13 cellular contexts compared by ENCODE assay signal in the genomic region with DNA sequence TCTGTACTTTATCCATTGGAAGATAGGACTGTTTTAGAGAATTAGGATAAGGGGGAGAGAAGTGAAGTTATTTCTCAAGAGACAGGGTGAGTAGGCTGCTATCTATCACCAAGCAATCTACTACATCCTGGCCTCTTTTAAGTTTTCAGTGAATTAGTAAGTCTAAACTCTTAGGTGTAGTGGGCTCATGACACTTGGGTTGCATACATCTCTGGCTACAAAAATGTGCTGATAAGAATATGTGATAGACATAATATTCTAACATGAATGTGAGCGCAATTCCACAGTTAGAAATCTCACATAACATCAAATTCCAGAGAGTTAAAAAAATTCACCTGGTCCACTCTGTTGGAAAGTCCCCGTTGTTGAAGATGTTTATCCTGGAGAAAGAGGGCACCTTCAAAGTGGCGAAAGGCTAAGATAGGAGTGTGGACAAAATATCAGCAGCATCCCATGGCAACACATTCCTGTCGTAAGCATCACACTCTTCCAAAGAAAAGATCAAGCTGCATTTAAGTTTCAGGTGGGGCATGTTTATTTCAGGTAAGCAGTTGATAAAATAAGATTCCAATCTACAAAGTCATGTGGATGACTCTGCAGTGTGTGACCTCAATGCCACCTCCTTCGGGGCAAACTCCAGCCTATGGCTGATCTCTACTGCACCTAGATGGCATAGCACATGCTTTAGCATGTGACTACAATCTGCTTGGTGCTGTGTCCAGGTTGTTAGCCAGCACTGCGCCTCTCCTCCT.
DNase-seq lines count a peak whose midpoint lies in the region; ATAC-seq and TF ChIP-seq lines count a peak whose summit lies in the region.
"Had no signal": no experiment of that assay in that cellular context is flagged by ENCODE, and none has a peak within 500 bp of the region (broad histone marks: within the 10 kb centered on the region; RNA-seq: fewer than 3 reads in every experiment).

No MANE protein-coding gene starts in this region.

- WGBS in esophagus squamous epithelium, 2 donors, result 68 to 72% methylated on average over 6 of the region's 6 CpGs

- peaks cover 78% of the 10 kb centered on the region for H3K4me1 Mint-ChIP-seq in activated CD4-positive, alpha-beta memory T cell treated with anti-CD3 and anti-CD28 coated beads for 36 hours (ENCODE audit: low read depth)
- peaks cover 46% of the 10 kb centered on the region for H3K4me1 Mint-ChIP-seq in activated CD4-positive, alpha-beta memory T cell treated with anti-CD3 and anti-CD28 coated beads, Interleukin-2, amount 10 ng/mL, durations not matched to agents 7 days and 5 days
- peaks cover 92% of the 10 kb centered on the region for H3K4me1 Mint-ChIP-seq in stimulated activated effector memory CD8-positive, alpha-beta T cell treated with anti-CD3 and anti-CD28 coated beads, Interleukin-12 subunit alpha, Interleukin-12 subunit beta, amount 100 ng/mL, for 72 hours

- H3K4me3 Mint-ChIP-seq in activated CD4-positive, alpha-beta memory T cell treated with anti-CD3 and anti-CD28 coated beads for 36 hours, result no peak overlapping the region
- H3K4me3 Mint-ChIP-seq in activated CD4-positive, alpha-beta memory T cell treated with anti-CD3 and anti-CD28 coated beads, Interleukin-2, amount 10 ng/mL, durations not matched to agents 7 days and 5 days, result no peak overlapping the region
- no peak overlapping the region for H3K4me3 Mint-ChIP-seq in stimulated activated effector memory CD8-positive, alpha-beta T cell treated with anti-CD3 and anti-CD28 coated beads, Interleukin-12 subunit alpha, Interleukin-12 subunit beta, amount 100 ng/mL, for 72 hours

- no peaks in the 10 kb centered on the region for H3K36me3 ChIP-seq in esophagus squamous epithelium
- H3K36me3 ChIP-seq: SJSA1 had no signal

- POLR2A ChIA-PET in activated CD4-positive, alpha-beta memory T cell treated with anti-CD3 and anti-CD28 coated beads for 36 hours (lab: Charles Lee), result interaction anchor here (1.5 kb wide), 1 partner anchor 23 kb away, joined by 4 read pairs; no protein-coding TSS in a partner anchor
- POLR2A ChIA-PET in activated CD4-positive, alpha-beta memory T cell treated with anti-CD3 and anti-CD28 coated beads, Interleukin-2, amount 10 ng/mL, durations not matched to agents 7 days and 5 days (lab: Charles Lee), result no interaction called here
- POLR2A ChIA-PET in RWPE1 (lab: Yijun Ruan, JAX; ENCODE audit: low non-redundant PET), result no interaction called here

- H3K27me3 ChIP-seq in esophagus squamous epithelium, result no peaks in the 10 kb centered on the region
- H3K27me3 ChIP-seq: SJSA1 had no signal

- peak overlapping the region; percentile 61 for H3K27ac Mint-ChIP-seq in activated CD4-positive, alpha-beta memory T cell treated with anti-CD3 and anti-CD28 coated beads for 36 hours
- H3K27ac Mint-ChIP-seq in activated CD4-positive, alpha-beta memory T cell treated with anti-CD3 and anti-CD28 coated beads, Interleukin-2, amount 10 ng/mL, durations not matched to agents 7 days and 5 days, result no peak overlapping the region
- H3K27ac Mint-ChIP-seq in stimulated activated effector memory CD8-positive, alpha-beta T cell treated with anti-CD3 and anti-CD28 coated beads, Interleukin-12 subunit alpha, Interleukin-12 subunit beta, amount 100 ng/mL, for 72 hours, result peak overlapping the region; percentile 64

- peaks cover 25% of the 10 kb centered on the region for H3K36me3 Mint-ChIP-seq in activated CD4-positive, alpha-beta memory T cell treated with anti-CD3 and anti-CD28 coated beads for 36 hours
- H3K36me3 Mint-ChIP-seq in activated CD4-positive, alpha-beta memory T cell treated with anti-CD3 and anti-CD28 coated beads, Interleukin-2, amount 10 ng/mL, durations not matched to agents 7 days and 5 days (ENCODE audit: low read depth), result peaks cover 69% of the 10 kb centered on the region
- H3K36me3 Mint-ChIP-seq in stimulated activated effector memory CD8-positive, alpha-beta T cell treated with anti-CD3 and anti-CD28 coated beads, Interleukin-12 subunit alpha, Interleukin-12 subunit beta, amount 100 ng/mL, for 72 hours, result peaks cover 4% of the 10 kb centered on the region

- TF ChIP-seq CTCF in RWPE1 (conservative IDR thresholded peaks at IDR 0.05; ENCODE audit: low read depth) (no peak), esophagus squamous epithelium (IDR thresholded peaks at IDR 0.05) (no peak)

- CTCF ChIA-PET in activated CD4-positive, alpha-beta memory T cell treated with anti-CD3 and anti-CD28 coated beads for 36 hours (lab: Charles Lee), result interaction anchor here (1.2 kb wide), 1 partner anchor 36 kb away, joined by 3 read pairs; no protein-coding TSS in a partner anchor
- CTCF ChIA-PET in activated CD4-positive, alpha-beta memory T cell treated with anti-CD3 and anti-CD28 coated beads, Interleukin-2, amount 10 ng/mL, durations not matched to agents 7 days and 5 days (lab: Charles Lee), result no interaction called here
- CTCF ChIA-PET in RWPE1 (lab: Yijun Ruan, JAX), result interaction anchor here (0.5 kb wide), 1 partner anchor 214 kb away, joined by 3 read pairs; no protein-coding TSS in a partner anchor

- H3K9me3 Mint-ChIP-seq in activated CD4-positive, alpha-beta memory T cell treated with anti-CD3 and anti-CD28 coated beads for 36 hours, result peaks cover 5% of the 10 kb centered on the region
- peaks cover 8% of the 10 kb centered on the region for H3K9me3 Mint-ChIP-seq in activated CD4-positive, alpha-beta memory T cell treated with anti-CD3 and anti-CD28 coated beads, Interleukin-2, amount 10 ng/mL, durations not matched to agents 7 days and 5 days
- peaks cover 10% of the 10 kb centered on the region for H3K9me3 Mint-ChIP-seq in stimulated activated effector memory CD8-positive, alpha-beta T cell treated with anti-CD3 and anti-CD28 coated beads, Interleukin-12 subunit alpha, Interleukin-12 subunit beta, amount 100 ng/mL, for 72 hours

- intact Hi-C loops in activated CD4-positive, alpha-beta memory T cell treated with anti-CD3 and anti-CD28 coated beads for 36 hours (cut with micrococcal nuclease), result loop anchor here (1.0 to 2.0 kb wide), 3 partner anchors 10 to 39 kb away; no protein-coding TSS in a partner anchor
- intact Hi-C loops in esophagus squamous epithelium (cut with DNase I), result no loop called here

- H3K4me1 ChIP-seq in esophagus squamous epithelium, result no peaks in the 10 kb centered on the region
- H3K4me1 ChIP-seq: SJSA1 had no signal

- H3K4me3 ChIP-seq in esophagus squamous epithelium, result no peak overlapping the region
- H3K4me3 ChIP-seq: SJSA1 had no signal

- no peaks in the 10 kb centered on the region for H3K9me3 ChIP-seq in esophagus squamous epithelium
- H3K9me3 ChIP-seq: SJSA1 had no signal

- H3K27ac ChIP-seq in RWPE1, result no peak overlapping the region
- no peak overlapping the region for H3K27ac ChIP-seq in esophagus squamous epithelium
- H3K27ac ChIP-seq: SJSA1 had no signal

- peak; percentile 57 for ATAC-seq in stimulated activated effector memory CD8-positive, alpha-beta T cell treated with anti-CD3 and anti-CD28 coated beads, Interleukin-12 subunit alpha, Interleukin-12 subunit beta, amount 100 ng/mL, for 72 hours

- TF ChIP-seq POLR2A in esophagus squamous epithelium (IDR thresholded peaks at IDR 0.05), result no peak

- DNase-seq in activated CD4-positive, alpha-beta memory T cell treated with anti-CD3 and anti-CD28 coated beads for 36 hours, result no peak
- no peak for DNase-seq in activated CD4-positive, alpha-beta memory T cell treated with anti-CD3 and anti-CD28 coated beads, Interleukin-2, amount 10 ng/mL, durations not matched to agents 7 days and 5 days
- DNase-seq in RWPE1 (ENCODE audit: low spot score) (peak; percentile 85), kidney tubule cell (ENCODE audit: low spot score) (peak; percentile 98), NCI-H1105 treated with DMSO at 0.1 percent for 48 hours (lab: John Stamatoyannopoulos, UW) (no peak), esophagus squamous epithelium (lab: John Stamatoyannopoulos, UW) (no peak)
- DNase-seq in stimulated activated effector memory CD8-positive, alpha-beta T cell treated with anti-CD3 and anti-CD28 coated beads, Interleukin-12 subunit alpha, Interleukin-12 subunit beta, amount 100 ng/mL, for 72 hours (ENCODE audit: low spot score in 2 of 2), result no peak
- DNase-seq in activated CD4-positive, alpha-beta T cell treated with anti-CD3 and anti-CD28 coated beads, Interleukin-2, amount 50 U/mL, for 1 hour, result no peak
- DNase-seq: activated effector memory CD4-positive, alpha-beta T cell treated with anti-CD3 and anti-CD28 coated beads, Interleukin-2, amount 50 U/mL, for 16 hours; NCI-H526 treated with DMSO at 0.1 percent for 48 hours; posterior cingulate gyrus; stimulated activated CD4-positive, alpha-beta T cell treated with anti-CD3 and anti-CD28 coated beads, Interleukin-2, amount 100 ng/mL, for 24 hours had no signal

- H3K27me3 Mint-ChIP-seq in activated CD4-positive, alpha-beta memory T cell treated with anti-CD3 and anti-CD28 coated beads for 36 hours, result no peaks in the 10 kb centered on the region
- H3K27me3 Mint-ChIP-seq in activated CD4-positive, alpha-beta memory T cell treated with anti-CD3 and anti-CD28 coated beads, Interleukin-2, amount 10 ng/mL, durations not matched to agents 7 days and 5 days, result no peaks in the 10 kb centered on the region

Comparison
In these comparisons a context has a peak if more than half of its experiments do, and no peak if none do; other contexts are left out.
1. DNase-seq: peak in RWPE1 (single experiment) and kidney tubule cell (single experiment); none in activated CD4-positive, alpha-beta memory T cell treated with anti-CD3 and anti-CD28 coated beads for 36 hours (single experiment), activated CD4-positive, alpha-beta memory T cell treated with anti-CD3 and anti-CD28 coated beads, Interleukin-2, amount 10 ng/mL, durations not matched to agents 7 days and 5 days (single experiment), stimulated activated effector memory CD8-positive, alpha-beta T cell treated with anti-CD3 and anti-CD28 coated beads, Interleukin-12 subunit alpha, Interleukin-12 subunit beta, amount 100 ng/mL, for 72 hours (0 of 2), NCI-H1105 treated with DMSO at 0.1 percent for 48 hours (single experiment), esophagus squamous epithelium (single experiment) and activated CD4-positive, alpha-beta T cell treated with anti-CD3 and anti-CD28 coated beads, Interleukin-2, amount 50 U/mL, for 1 hour (single experiment).